Comparison of ENCODE assay signal across 8 cellular contexts in the genomic region with DNA sequence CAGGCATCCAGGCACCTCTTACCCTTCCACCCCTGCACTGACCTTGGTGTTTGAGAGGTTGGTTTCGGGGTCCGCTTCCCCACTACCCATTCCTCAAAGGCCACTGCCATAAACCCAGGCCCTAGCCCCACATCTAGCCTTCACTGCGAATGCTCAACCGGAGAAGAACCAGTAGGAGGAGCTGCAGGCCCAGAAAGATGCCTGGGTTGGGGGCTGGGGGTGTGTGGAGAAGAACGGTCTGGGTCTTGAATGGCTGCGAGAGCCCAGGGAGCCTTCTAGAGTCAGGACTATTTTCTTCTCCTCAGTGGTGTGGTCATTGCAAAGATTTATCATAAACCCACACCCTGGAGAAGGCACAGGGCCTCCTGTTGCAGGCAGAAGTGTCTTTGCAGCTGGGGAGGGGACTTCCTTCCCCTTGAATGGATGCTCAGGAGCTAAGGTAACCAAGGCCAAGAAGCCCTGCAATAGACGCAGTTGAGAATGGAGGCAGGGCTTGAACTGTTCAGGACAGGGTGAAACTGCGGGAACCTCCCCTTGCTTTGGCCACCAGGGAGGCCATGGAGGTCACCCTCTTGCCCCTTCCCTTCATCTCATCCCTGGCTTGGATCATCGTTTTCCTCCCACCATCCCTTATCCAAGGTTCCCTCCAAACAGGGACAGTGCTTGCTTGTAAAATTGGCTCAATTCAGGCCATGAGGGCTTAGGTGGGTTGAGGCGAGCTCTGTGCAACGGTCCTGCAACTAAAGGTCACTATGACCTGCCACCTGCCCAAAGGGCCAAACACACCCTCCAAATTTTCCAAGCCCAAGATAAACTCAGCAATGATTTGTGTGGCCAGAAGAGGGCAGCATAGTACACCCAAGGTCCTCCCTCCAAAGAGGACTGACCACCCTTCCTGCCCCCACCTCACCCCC. TPM values are rescaled to one million over a fixed set of nuclear protein-coding genes. Genes with fewer than 3 reads are reported as not detected.
A peak's percentile ranks its signal among the peaks of the same experiment; 100 is the strongest.
DNase-seq lines count a peak whose midpoint lies in the region; ATAC-seq and TF ChIP-seq lines count a peak whose summit lies in the region.

No MANE protein-coding gene starts in this region.

- H3K4me1 ChIP-seq in hepatocyte (ENCODE audit: insufficient read depth): no peaks in the 10 kb centered on the region

- no peak overlapping the region for H3K4me3 Mint-ChIP-seq in activated CD4-positive, alpha-beta memory T cell treated with anti-CD3 and anti-CD28 coated beads, Interleukin-2, amount 10 ng/mL, durations not matched to agents 7 days and 5 days

- H3K79me2 ChIP-seq in hepatocyte: no peaks in the 10 kb centered on the region

- H3K27me3 ChIP-seq in hepatocyte: no peaks in the 10 kb centered on the region

- no peak overlapping the region for H3K4me3 ChIP-seq in hepatocyte

- H2AFZ ChIP-seq in hepatocyte: no peak overlapping the region

- no peaks in the 10 kb centered on the region for H3K4me1 Mint-ChIP-seq in activated CD4-positive, alpha-beta memory T cell treated with anti-CD3 and anti-CD28 coated beads, Interleukin-2, amount 10 ng/mL, durations not matched to agents 7 days and 5 days

- no peak overlapping the region for H3K27ac Mint-ChIP-seq in activated CD4-positive, alpha-beta memory T cell treated with anti-CD3 and anti-CD28 coated beads, Interleukin-2, amount 10 ng/mL, durations not matched to agents 7 days and 5 days

- no peaks in the 10 kb centered on the region for H3K27me3 Mint-ChIP-seq in activated CD4-positive, alpha-beta memory T cell treated with anti-CD3 and anti-CD28 coated beads, Interleukin-2, amount 10 ng/mL, durations not matched to agents 7 days and 5 days

- 49% methylated on average over 11 of the region's 11 CpGs for WGBS in hepatocyte (ENCODE audit: low lambda C conversion rate, missing lambda C conversion rate)

- no peak overlapping the region for H3K27ac ChIP-seq in hepatocyte

- peaks cover 6% of the 10 kb centered on the region for H3K9me3 Mint-ChIP-seq in activated CD4-positive, alpha-beta memory T cell treated with anti-CD3 and anti-CD28 coated beads, Interleukin-2, amount 10 ng/mL, durations not matched to agents 7 days and 5 days

- POLR2A ChIA-PET in activated CD4-positive, alpha-beta memory T cell treated with anti-CD3 and anti-CD28 coated beads, Interleukin-2, amount 10 ng/mL, durations not matched to agents 7 days and 5 days (lab: Charles Lee): no interaction called here

- CTCF ChIA-PET in activated CD4-positive, alpha-beta memory T cell treated with anti-CD3 and anti-CD28 coated beads, Interleukin-2, amount 10 ng/mL, durations not matched to agents 7 days and 5 days (lab: Charles Lee): interaction anchor here (0.6 to 1.5 kb wide), 2 partner anchors 20 to 266 kb away, joined by 4 read pairs; no protein-coding TSS in a partner anchor

- ATAC-seq in HG03469 (IDR thresholded peaks at IDR 0.05; ENCODE audit: unreplicated experiment) (no peak), GM18873 (IDR thresholded peaks at IDR 0.05; ENCODE audit: low FRiP score, unreplicated experiment) (no peak)

- TF ChIP-seq CTCF in LNCAP (IDR thresholded peaks at IDR 0.05) (peak; percentile 65), hepatocyte (IDR thresholded peaks at IDR 0.05; ENCODE audit: poor library complexity) (peak; percentile 77)

- H3K36me3 ChIP-seq in hepatocyte (replicated peaks; ENCODE audit: insufficient read depth, low read depth): no peaks in the 10 kb centered on the region

- no peaks in the 10 kb centered on the region for H4K20me1 ChIP-seq in hepatocyte (ENCODE audit: insufficient read depth, poor library complexity, severe bottlenecking)

- no peaks in the 10 kb centered on the region for H3K36me3 Mint-ChIP-seq in activated CD4-positive, alpha-beta memory T cell treated with anti-CD3 and anti-CD28 coated beads, Interleukin-2, amount 10 ng/mL, durations not matched to agents 7 days and 5 days (ENCODE audit: low read depth)

- H3K9me2 ChIP-seq in hepatocyte (replicated peaks; ENCODE audit: insufficient read depth): no peaks in the 10 kb centered on the region

- no peaks in the 10 kb centered on the region for H3K9me3 ChIP-seq in hepatocyte (ENCODE audit: low read depth)

- peak; percentile 34 for DNase-seq in activated CD4-positive, alpha-beta T cell treated with anti-CD3 and anti-CD28 coated beads for 48 hours
- no peak for DNase-seq in activated CD4-positive, alpha-beta T cell treated with anti-CD3 and anti-CD28 coated beads, Interleukin-2, amount 50 U/mL, for 4 hours
- peak; percentile 17 for DNase-seq in activated CD4-positive, alpha-beta memory T cell treated with anti-CD3 and anti-CD28 coated beads, Interleukin-2, amount 10 ng/mL, durations not matched to agents 7 days and 5 days
- peak; percentile 63 for DNase-seq in hepatocyte (ENCODE audit: low spot score)
- DNase-seq in superior temporal gyrus (ENCODE audit: extremely low spot score): peak; percentile 40

- no peak overlapping the region for H3K4me2 ChIP-seq in hepatocyte

RNA-seq across cellular contexts. Expression of gene THNSL2, which starts 20.9 kb away (rescaled TPM):
- total RNA-seq in activated CD4-positive, alpha-beta memory T cell treated with anti-CD3 and anti-CD28 coated beads, Interleukin-2, amount 10 ng/mL, durations not matched to agents 7 days and 5 days: not detected
- total RNA-seq in hepatocyte: 4.8 and 7.1 TPM in 2 replicates
- 3.7 and 7.1 TPM in 2 replicates for polyA plus RNA-seq in hepatocyte

Comparison
In these comparisons a context has a peak if more than half of its experiments do, and no peak if none do; other contexts are left out.
1. DNase-seq: peak in activated CD4-positive, alpha-beta T cell treated with anti-CD3 and anti-CD28 coated beads for 48 hours (single experiment), activated CD4-positive, alpha-beta memory T cell treated with anti-CD3 and anti-CD28 coated beads, Interleukin-2, amount 10 ng/mL, durations not matched to agents 7 days and 5 days (single experiment), hepatocyte (single experiment) and superior temporal gyrus (single experiment); none in activated CD4-positive, alpha-beta T cell treated with anti-CD3 and anti-CD28 coated beads, Interleukin-2, amount 50 U/mL, for 4 hours (0 of 2).